Comparison of ENCODE assay signal across 14 cellular contexts in the genomic region with DNA sequence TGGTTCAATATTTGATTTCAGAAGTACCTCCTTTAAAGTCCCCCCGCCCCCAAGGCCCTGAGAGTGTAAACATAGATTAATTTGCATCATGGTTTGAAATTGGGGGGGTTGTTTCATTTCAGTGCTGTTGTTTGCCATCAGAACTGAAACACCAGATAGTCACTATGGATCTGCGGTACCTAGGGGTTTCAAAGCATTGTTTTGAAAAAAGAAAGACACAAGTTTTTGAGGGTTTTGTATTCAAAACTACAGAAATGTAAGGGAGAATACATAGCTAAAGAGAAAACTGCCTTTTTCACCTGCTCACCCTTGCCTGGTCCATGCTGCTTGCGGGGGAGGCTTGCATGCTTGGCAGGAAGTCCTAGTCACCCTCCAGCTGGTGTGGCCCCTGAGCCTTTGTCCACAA. TPM values are rescaled to one million over a fixed set of nuclear protein-coding genes. Genes with fewer than 3 reads are reported as not detected.
DNase-seq lines count a peak whose midpoint lies in the region; ATAC-seq and TF ChIP-seq lines count a peak whose summit lies in the region.
"Had no signal": no experiment of that assay in that cellular context is flagged by ENCODE, and none has a peak within 500 bp of the region (broad histone marks: within the 10 kb centered on the region; RNA-seq: fewer than 3 reads in every experiment).

No MANE protein-coding gene starts in this region.

- no peak for TF ChIP-seq POLR2A in adrenal gland (IDR thresholded peaks at IDR 0.05)

- H3K36me3 ChIP-seq in colonic mucosa (no peaks in the 10 kb centered on the region), adrenal gland (replicated peaks in 1 of 2) (peaks cover 0 to 51% of the 10 kb centered on the region in 2 donors)

- H3K27me3 ChIP-seq in colonic mucosa (no peaks in the 10 kb centered on the region), adrenal gland (no peaks in the 10 kb centered on the region)
- H3K27me3 ChIP-seq: heart right ventricle had no signal

- ATAC-seq in GM19397 (IDR thresholded peaks at IDR 0.05; ENCODE audit: unreplicated experiment) (peak; percentile 83), HG02884 (IDR thresholded peaks at IDR 0.05; ENCODE audit: unreplicated experiment) (peak; percentile 64)
- ATAC-seq: activated CD8-positive, alpha-beta T cell treated with anti-CD3 and anti-CD28 coated beads for 36 hours; heart right ventricle; right cardiac atrium had no signal

- H3K9me3 ChIP-seq in colonic mucosa (no peaks in the 10 kb centered on the region), adrenal gland (replicated peaks in 1 of 3) (no peaks in the 10 kb centered on the region)
- H3K9me3 ChIP-seq: heart right ventricle had no signal

- no peak for TF ChIP-seq CTCF in GM13976 (IDR thresholded peaks at IDR 0.05; ENCODE audit: borderline replicate concordance, control extremely low read depth, extremely low read depth, insufficient read depth, missing control alignments)
- TF ChIP-seq CTCF in colonic mucosa (IDR thresholded peaks at IDR 0.05), result no peak
- no peak for TF ChIP-seq CTCF in adrenal gland (IDR thresholded peaks at IDR 0.05)

- no peaks in the 10 kb centered on the region for H3K4me1 ChIP-seq in colonic mucosa
- no peaks in the 10 kb centered on the region for H3K4me1 ChIP-seq in adrenal gland (replicated peaks in 1 of 2)

- H3K27ac ChIP-seq in colonic mucosa (no peak overlapping the region), adrenal gland (no peak overlapping the region)
- H3K27ac ChIP-seq: heart right ventricle, SK-N-MC had no signal

- 96 to 100% (median 98%) methylated on average over 3 of the region's 3 CpGs for WGBS in adrenal gland, 4 donors

- intact Hi-C loops in colonic mucosa (cut with DNase I), result no loop called here
- intact Hi-C loops in adrenal gland (cut with DNase I), result no loop called here

- no peak overlapping the region for H3K4me3 ChIP-seq in colonic mucosa
- no peak overlapping the region for H3K4me3 ChIP-seq in adrenal gland
- H3K4me3 ChIP-seq: heart right ventricle, SK-N-MC had no signal

- in situ Hi-C loops in GM13976 (cut with MboI; ENCODE audit: low sequenced_read_pairs, unreplicated experiment), result no loop called here

- DNase-seq in GM13976 (ENCODE audit: low spot score) (peak; percentile 51), NCI-H146 treated with DMSO at 0.1 percent for 48 hours (lab: John Stamatoyannopoulos, UW; ENCODE audit: unreplicated experiment) (peak; percentile 27), colonic mucosa (no peak), iPS-NIHi7 (ENCODE audit: extremely low spot score) (no peak), SK-N-DZ (ENCODE audit: low spot score) (no peak), adrenal gland (no peak)
- DNase-seq: activated CD8-positive, alpha-beta T cell treated with anti-CD3 and anti-CD28 coated beads for 36 hours; effector memory CD4-positive, alpha-beta T cell; heart right ventricle; NCI-H2107; right cardiac atrium had no signal

- no peak overlapping the region for H3K9ac ChIP-seq in colonic mucosa (ENCODE audit: low read depth in 2 of 2, low read length in 2 of 2)

RNA-seq across cellular contexts. Expression of a gene that starts 59.3 kb away (rescaled TPM):
- total RNA-seq in colonic mucosa, result 10 to 100 TPM; 21.6 to 22.7 TPM
- polyA plus RNA-seq in SK-N-DZ (2014; cell fraction: cytosol; rRNA removed), result 8.6 and 10.3 TPM in 2 replicates
- polyA plus RNA-seq in SK-N-DZ (2014; cell fraction: nucleus; rRNA removed), result 34.6 and 41.6 TPM in 2 replicates
- 10 to 100 TPM in 6 of 8 donors, 1 to 10 TPM in 2; 7.4 to 32.6 (median 21.0) TPM for total RNA-seq in adrenal gland
- polyA plus RNA-seq in adrenal gland, result 10 to 100 TPM; 16.3 to 24.6 (median 20.6) TPM

Comparison
In these comparisons a context has a peak if more than half of its experiments do, and no peak if none do; other contexts are left out.
1. DNase-seq: peak in GM13976 (single experiment) and NCI-H146 treated with DMSO at 0.1 percent for 48 hours (single experiment); none in colonic mucosa (single experiment), iPS-NIHi7 (single experiment), SK-N-DZ (single experiment) and adrenal gland (0 of 7).